Comparison of ENCODE assay signal across 16 cellular contexts in the genomic region with DNA sequence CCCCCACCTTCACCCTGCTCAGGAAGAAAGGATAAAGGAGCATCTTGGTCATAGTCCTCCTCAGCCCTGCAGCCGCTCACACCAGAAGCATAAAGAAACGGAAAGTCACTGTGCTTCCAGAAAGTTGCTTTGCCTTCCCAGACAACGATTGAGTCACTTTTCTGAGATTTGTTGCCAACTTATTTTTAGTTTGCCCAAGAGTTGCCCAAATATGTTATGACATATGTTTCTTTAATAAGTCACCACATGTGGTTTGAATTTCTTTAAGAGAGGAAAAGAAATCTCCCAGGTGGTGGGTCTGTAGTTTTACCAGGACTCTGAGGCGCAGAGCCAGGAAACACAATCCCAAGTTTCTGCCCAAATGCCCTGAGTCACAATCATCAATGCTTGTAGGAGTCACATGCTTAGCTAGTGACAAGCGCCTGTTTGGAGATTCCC.
DNase-seq lines count a peak whose midpoint lies in the region; ATAC-seq and TF ChIP-seq lines count a peak whose summit lies in the region.
"Had no signal": no experiment of that assay in that cellular context is flagged by ENCODE, and none has a peak within 500 bp of the region (broad histone marks: within the 10 kb centered on the region; RNA-seq: fewer than 3 reads in every experiment).

No MANE protein-coding gene starts in this region.

- WGBS in mammary epithelial cell (ENCODE audit: low coverage, missing lambda C conversion rate): 41% methylated on average over 5 of the region's 5 CpGs

- H2AFZ ChIP-seq in mammary epithelial cell (ENCODE audit: low read depth, low read length): no peak overlapping the region

- no peak overlapping the region for H3K27ac ChIP-seq in mammary epithelial cell (ENCODE audit: insufficient read depth, low read depth, low read length)
- H3K27ac ChIP-seq: BLaER1, thyroid gland had no signal

- DNase-seq in A172 (ENCODE audit: low spot score) (peak; percentile 77), HS-27A (ENCODE audit: low read depth) (peak; percentile 46), mammary epithelial cell (peak; percentile 81), kidney glomerular epithelial cell (lab: John Stamatoyannopoulos, UW) (peak; percentile 37), mesothelial cell of epicardium (ENCODE audit: low spot score in 2 of 2, unreplicated experiment in 2 of 2) (no peak), OCI-M1 (lab: John Stamatoyannopoulos, UW) (no peak)
- DNase-seq: activated T-cell treated with anti-CD3 and anti-CD28 coated beads, Interleukin-2, amount 50 U/mL, for 1 hour; cerebellar nuclear complex; heart left ventricle; Kasumi-1; naive thymus-derived CD8-positive, alpha-beta T cell; NCI-H69; thyroid gland had no signal

- no peak overlapping the region for H3K27ac Mint-ChIP-seq in mesothelial cell of epicardium
- H3K27ac Mint-ChIP-seq: naive thymus-derived CD8-positive, alpha-beta T cell had no signal

- H3K9me3 ChIP-seq in mammary epithelial cell (replicated peaks; ENCODE audit: insufficient read depth, low read length): no peaks in the 10 kb centered on the region
- H3K9me3 ChIP-seq: thyroid gland had no signal

- H3K4me1 ChIP-seq in mammary epithelial cell (ENCODE audit: insufficient read depth, low read length): peaks cover 3% of the 10 kb centered on the region
- H3K4me1 ChIP-seq: thyroid gland had no signal

- intact Hi-C loops in mammary epithelial cell (cut with micrococcal nuclease): no loop called here

- no peak overlapping the region for H3K9ac ChIP-seq in mammary epithelial cell (ENCODE audit: insufficient read depth, low read length)
- H3K9ac ChIP-seq: BLaER1 had no signal

- ATAC-seq in HG02763 (IDR thresholded peaks at IDR 0.05; ENCODE audit: unreplicated experiment) (no peak), GM21423 (IDR thresholded peaks at IDR 0.05; ENCODE audit: unreplicated experiment) (no peak)
- ATAC-seq: naive thymus-derived CD8-positive, alpha-beta T cell had no signal

- no peaks in the 10 kb centered on the region for H3K36me3 ChIP-seq in mammary epithelial cell (ENCODE audit: insufficient read depth, low read length)
- H3K36me3 ChIP-seq: BLaER1, heart left ventricle, thyroid gland had no signal

- TF ChIP-seq CTCF in mammary epithelial cell (conservative IDR thresholded peaks at IDR 0.05 in 1 of 2, IDR thresholded peaks at IDR 0.05 in 1 of 2; ENCODE audit: extremely low read depth in 1 of 2, insufficient read depth in 1 of 2, low read depth in 1 of 2, low read length in 2 of 2) (no peak), mesothelial cell of epicardium (IDR thresholded peaks at IDR 0.05; ENCODE audit: unreplicated experiment) (no peak)

- BruUV-seq in mammary epithelial cell (replicated peaks; lab: Mats Ljungman, UMichigan): no TSS peak

- H3K4me3 ChIP-seq in mammary epithelial cell (replicated peaks in 1 of 3; ENCODE audit: insufficient read depth in 1 of 3, low read depth in 2 of 3, low read length in 3 of 3): no peak overlapping the region
- H3K4me3 ChIP-seq: BLaER1, heart left ventricle, thyroid gland had no signal

- in situ Hi-C loops in mammary epithelial cell (cut with MboI; ENCODE audit: low sequenced_read_pairs in 2 of 2): loop anchor here (10.0 kb wide), 2 partner anchors 225 to 235 kb away; no protein-coding TSS in a partner anchor

- CTCF ChIA-PET in mammary epithelial cell (lab: Charles Lee; ENCODE audit: low non-redundant PET): no interaction called here

- dilution Hi-C loops in mammary epithelial cell (cut with HindIII; ENCODE audit: low sequenced_read_pairs): no loop called here

- peaks cover 14% of the 10 kb centered on the region for H3K4me1 Mint-ChIP-seq in mesothelial cell of epicardium
- H3K4me1 Mint-ChIP-seq: naive thymus-derived CD8-positive, alpha-beta T cell had no signal

- H3K79me2 ChIP-seq in mammary epithelial cell (ENCODE audit: insufficient read depth, low read length): no peaks in the 10 kb centered on the region

- H3K4me2 ChIP-seq in mammary epithelial cell (ENCODE audit: insufficient read depth, low read depth, low read length): no peak overlapping the region
- H3K4me2 ChIP-seq: BLaER1 had no signal

- H4K20me1 ChIP-seq in mammary epithelial cell (ENCODE audit: insufficient read depth, low read length): no peaks in the 10 kb centered on the region
- H4K20me1 ChIP-seq: BLaER1 had no signal

- no peaks in the 10 kb centered on the region for H3K27me3 Mint-ChIP-seq in mesothelial cell of epicardium (ENCODE audit: low read depth)

- H3K4me3 Mint-ChIP-seq in mesothelial cell of epicardium: no peak overlapping the region
- H3K4me3 Mint-ChIP-seq: naive thymus-derived CD8-positive, alpha-beta T cell had no signal

- H3K9me3 Mint-ChIP-seq in mesothelial cell of epicardium: peaks cover 20% of the 10 kb centered on the region

- H3K36me3 Mint-ChIP-seq in mesothelial cell of epicardium: peaks cover 10% of the 10 kb centered on the region

- no peaks in the 10 kb centered on the region for H3K27me3 ChIP-seq in mammary epithelial cell (ENCODE audit: insufficient read depth, low read length)
- H3K27me3 ChIP-seq: BLaER1, thyroid gland had no signal

Comparison
In these comparisons a context has a peak if more than half of its experiments do, and no peak if none do; other contexts are left out.
1. DNase-seq: peak in A172 (single experiment), HS-27A (single experiment), mammary epithelial cell (single experiment) and kidney glomerular epithelial cell (single experiment); none in mesothelial cell of epicardium (0 of 2) and OCI-M1 (single experiment).